8 cellular contexts compared by ENCODE assay signal in the genomic region with DNA sequence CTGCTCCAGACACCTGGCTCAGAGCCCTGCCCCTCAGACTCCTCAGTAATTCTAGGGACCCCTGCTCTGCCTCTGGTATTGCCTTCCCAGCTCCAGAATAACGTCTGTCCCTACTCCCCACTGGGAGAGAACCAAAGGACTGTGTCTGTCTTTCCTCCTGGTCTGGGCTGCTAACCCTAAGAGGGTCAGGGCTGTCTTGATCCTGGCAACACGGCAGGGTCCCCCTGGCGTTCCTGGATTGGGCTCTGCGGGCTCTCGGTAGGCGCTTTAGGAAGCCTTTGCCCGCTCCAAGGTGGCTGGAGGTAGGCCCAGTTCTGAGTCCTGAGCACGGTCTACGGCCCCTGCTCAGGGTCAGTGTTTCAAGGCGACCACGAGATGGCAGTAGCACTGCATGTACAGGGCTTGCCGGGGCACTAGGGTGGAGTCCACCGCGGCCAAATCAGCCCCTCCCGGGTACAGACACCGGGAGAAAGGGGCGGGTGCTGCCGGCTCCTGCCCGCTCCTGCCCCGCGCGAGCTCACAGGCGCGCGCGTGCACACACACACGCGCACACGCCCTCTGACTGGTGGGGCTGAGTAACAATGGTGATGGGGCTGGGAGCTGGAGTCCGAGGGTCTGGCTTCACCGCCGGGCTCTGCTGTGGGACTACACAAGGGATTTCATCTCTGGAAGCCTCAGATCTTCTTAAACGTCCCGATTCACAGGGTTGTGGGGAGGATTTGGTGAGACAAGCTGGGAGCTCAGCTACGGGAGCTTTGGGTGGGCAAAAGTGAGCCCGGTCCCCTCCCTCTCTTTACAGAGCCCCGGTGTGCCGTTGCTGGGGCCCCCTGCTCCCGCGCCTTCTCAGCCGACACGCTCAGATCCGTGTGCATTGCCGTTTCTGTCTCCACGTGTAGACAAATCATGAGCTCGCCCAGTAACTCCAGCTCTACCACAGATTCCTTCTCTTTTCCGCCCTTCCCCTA. TPM values are rescaled to one million over a fixed set of nuclear protein-coding genes. Genes with fewer than 3 reads are reported as not detected.
DNase-seq lines count a peak whose midpoint lies in the region; ATAC-seq and TF ChIP-seq lines count a peak whose summit lies in the region.

No MANE protein-coding gene starts in this region.

- peaks cover 4% of the 10 kb centered on the region for H3F3A ChIP-seq in SK-N-SH (replicated peaks; ENCODE audit: insufficient read depth)

- H3K27me3 Mint-ChIP-seq in activated naive CD4-positive, alpha-beta T cell treated with anti-CD3 and anti-CD28 coated beads, Interleukin-2, amount 50 U/mL, for 24 hours: peaks cover 1% of the 10 kb centered on the region
- peaks cover 6% of the 10 kb centered on the region for H3K27me3 Mint-ChIP-seq in glutamatergic neuron (ENCODE audit: unreplicated experiment)

- H3K27me3 ChIP-seq in SK-N-SH (ENCODE audit: insufficient read depth): no peaks in the 10 kb centered on the region

- TF ChIP-seq CTCF in HFF-Myc (IDR thresholded peaks at IDR 0.05; ENCODE audit: low read depth, low read length, missing control alignments) (peak; percentile 50), NB4 (IDR thresholded peaks at IDR 0.05; ENCODE audit: low read depth, low read length) (peak; percentile 41), SK-N-SH (IDR thresholded peaks at IDR 0.05) (peak; percentile 73), glutamatergic neuron (IDR thresholded peaks at IDR 0.05; ENCODE audit: partially characterized antibody, unreplicated experiment) (peak; percentile 76), omental fat pad (IDR thresholded peaks at IDR 0.05) (peak in 1 of 3 donors; percentile 25)

- peak overlapping the region; percentile 90; the same call in 1 of the 2 replicates for H2AFZ ChIP-seq in SK-N-SH (ENCODE audit: low read depth)

- no peak for TF ChIP-seq POLR2A in NB4 (IDR thresholded peaks at IDR 0.05; ENCODE audit: extremely low read depth, insufficient read length)

- H3K4me1 Mint-ChIP-seq in activated naive CD4-positive, alpha-beta T cell treated with anti-CD3 and anti-CD28 coated beads, Interleukin-2, amount 50 U/mL, for 24 hours: peaks cover 25% of the 10 kb centered on the region
- H3K4me1 Mint-ChIP-seq in glutamatergic neuron (ENCODE audit: low read depth, unreplicated experiment): peaks cover 11% of the 10 kb centered on the region

- H3K4me3 Mint-ChIP-seq in activated naive CD4-positive, alpha-beta T cell treated with anti-CD3 and anti-CD28 coated beads, Interleukin-2, amount 50 U/mL, for 24 hours: peak overlapping the region; percentile 83
- H3K4me3 Mint-ChIP-seq in glutamatergic neuron (ENCODE audit: unreplicated experiment): peak overlapping the region; percentile 89

- H3K4me1 ChIP-seq in SK-N-SH (ENCODE audit: control insufficient read depth in 1 of 2, insufficient read depth in 2 of 2, low read depth in 1 of 2, low read length in 1 of 2): peaks cover 5 to 24% of the 10 kb centered on the region in 2 experiments; a peak in 2 of 4 replicates

- no peaks in the 10 kb centered on the region for H4K20me1 ChIP-seq in SK-N-SH (ENCODE audit: insufficient read depth)

- peak overlapping the region; percentile 54 for H3K9ac ChIP-seq in SK-N-SH

- CTCF ChIA-PET in SK-N-SH (lab: Yijun Ruan, JAX): interaction anchor here (0.6 to 5.3 kb wide), 40 partner anchors 8 to 812 kb away, joined by 3 to 42 read pairs (median 4); partner anchors contain the start of genes HMOX1 and MCM5

- no peaks in the 10 kb centered on the region for H3K9me3 Mint-ChIP-seq in activated naive CD4-positive, alpha-beta T cell treated with anti-CD3 and anti-CD28 coated beads, Interleukin-2, amount 50 U/mL, for 24 hours
- peaks cover 4% of the 10 kb centered on the region for H3K9me3 Mint-ChIP-seq in glutamatergic neuron (ENCODE audit: unreplicated experiment)

- WGBS in SK-N-SH (ENCODE audit: low lambda C conversion rate): 23% methylated on average over 22 of the region's 47 CpGs

- peak overlapping the region; percentile 58 for H3K4me3 ChIP-seq in HFF-Myc (replicated peaks; ENCODE audit: low read depth, low read length)
- peak overlapping the region; percentile 35 for H3K4me3 ChIP-seq in NB4 (ENCODE audit: low read depth, low read length)
- H3K4me3 ChIP-seq in SK-N-SH (ENCODE audit: low read depth in 2 of 2, low read length in 1 of 2): peak overlapping the region; percentile 52 to 63

- no peaks in the 10 kb centered on the region for H3K9me3 ChIP-seq in SK-N-SH

- peak overlapping the region; percentile 80 for H3K4me2 ChIP-seq in SK-N-SH

- TF ChIP-seq EP300 in SK-N-SH (IDR thresholded peaks at IDR 0.05; ENCODE audit: borderline replicate concordance in 1 of 2, low read depth in 1 of 2, low read length in 1 of 2): no peak

- peak; percentile 92 for ATAC-seq in omental fat pad (ENCODE audit: low FRiP score)

- no peak overlapping the region for H3K27ac Mint-ChIP-seq in activated naive CD4-positive, alpha-beta T cell treated with anti-CD3 and anti-CD28 coated beads, Interleukin-2, amount 50 U/mL, for 24 hours
- peak overlapping the region; percentile 38 for H3K27ac Mint-ChIP-seq in glutamatergic neuron (ENCODE audit: unreplicated experiment)

- POLR2A ChIA-PET in SK-N-SH (lab: Yijun Ruan, JAX): interaction anchor here (0.6 to 1.2 kb wide), 8 partner anchors 15 to 565 kb away, joined by 3 to 6 read pairs (median 3); partner anchors contain the start of gene HMOX1

- H3K27ac ChIP-seq in SK-N-SH (ENCODE audit: low read depth in 2 of 2, low read length in 1 of 2): peak overlapping the region; percentile 29 to 72; a peak in 3 of 4 replicates
- peak overlapping the region; percentile 48 for H3K27ac ChIP-seq in temporal lobe (ENCODE audit: low read depth, low read length)

- H3K36me3 ChIP-seq in SK-N-SH (replicated peaks in 1 of 2; ENCODE audit: control insufficient read depth in 1 of 2, insufficient read depth in 2 of 2, low read length in 1 of 2): no peaks in the 10 kb centered on the region

- no peaks in the 10 kb centered on the region for H3K79me2 ChIP-seq in SK-N-SH (ENCODE audit: insufficient read depth)

- H3K36me3 Mint-ChIP-seq in activated naive CD4-positive, alpha-beta T cell treated with anti-CD3 and anti-CD28 coated beads, Interleukin-2, amount 50 U/mL, for 24 hours: peaks cover 2% of the 10 kb centered on the region
- no peaks in the 10 kb centered on the region for H3K36me3 Mint-ChIP-seq in glutamatergic neuron (ENCODE audit: unreplicated experiment)

- no peaks in the 10 kb centered on the region for H3K9me2 ChIP-seq in SK-N-SH

- DNase-seq in GF-D8 (lab: John Stamatoyannopoulos, UW) (peak; percentile 50), HFF-Myc (ENCODE audit: extremely low read depth, low read depth) (peak; percentile 82), NB4 (ENCODE audit: low read depth) (peak; percentile 89), SK-N-SH (peak; percentile 97), glutamatergic neuron (peak; percentile 92), omental fat pad (ENCODE audit: low spot score) (peak; percentile 68)

- TF ChIP-seq RAD21 in SK-N-SH (IDR thresholded peaks at IDR 0.05; ENCODE audit: low read length): peak; percentile 95

TF ChIP-seq in SK-N-SH, 30 proteins besides CTCF, POLR2A, EP300 and RAD21 (continues in another document):
- TF ChIP-seq, protein P1, sequence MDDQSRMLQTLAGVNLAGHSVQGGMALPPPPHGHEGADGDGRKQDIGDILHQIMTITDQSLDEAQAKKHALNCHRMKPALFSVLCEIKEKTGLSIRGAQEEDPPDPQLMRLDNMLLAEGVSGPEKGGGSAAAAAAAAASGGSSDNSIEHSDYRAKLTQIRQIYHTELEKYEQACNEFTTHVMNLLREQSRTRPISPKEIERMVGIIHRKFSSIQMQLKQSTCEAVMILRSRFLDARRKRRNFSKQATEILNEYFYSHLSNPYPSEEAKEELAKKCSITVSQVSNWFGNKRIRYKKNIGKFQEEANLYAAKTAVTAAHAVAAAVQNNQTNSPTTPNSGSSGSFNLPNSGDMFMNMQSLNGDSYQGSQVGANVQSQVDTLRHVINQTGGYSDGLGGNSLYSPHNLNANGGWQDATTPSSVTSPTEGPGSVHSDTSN (IDR thresholded peaks at IDR 0.05): no peak
- TF ChIP-seq ELF1 (IDR thresholded peaks at IDR 0.05) (no peak), ZBTB33 (IDR thresholded peaks at IDR 0.05; ENCODE audit: borderline replicate concordance, low read depth) (no peak)

RNA-seq across cellular contexts. Expression of gene HMOX1, which starts 30.1 kb away (rescaled TPM):
- polyA plus RNA-seq in SK-N-SH (2012; rRNA removed): 12.9 and 13.7 TPM in 2 replicates
- polyA plus RNA-seq in SK-N-SH (2012; cell fraction: cytosol; rRNA removed): 5.8 and 9.2 TPM in 2 replicates
- 11.7 and 13.7 TPM in 2 replicates for polyA plus RNA-seq in SK-N-SH (2012; cell fraction: nucleus; rRNA removed)
- total RNA-seq in glutamatergic neuron (ENCODE audit: unreplicated experiment) (14.9 TPM), omental fat pad (100 to 1,000 TPM in 2 of 4 donors, 10 to 100 TPM in 2; 32.8 to 625 (median 159) TPM), temporal lobe (1.7 TPM)

RNA-seq across cellular contexts. Expression of gene MCM5, which starts 49.1 kb away (rescaled TPM):
- 31.6 and 42.9 TPM in 2 replicates for polyA plus RNA-seq in SK-N-SH (2012; rRNA removed)
- polyA plus RNA-seq in SK-N-SH (2012; cell fraction: cytosol; rRNA removed): 16.5 and 27.2 TPM in 2 replicates
- 39.2 and 51.2 TPM in 2 replicates for polyA plus RNA-seq in SK-N-SH (2012; cell fraction: nucleus; rRNA removed)
- total RNA-seq in glutamatergic neuron (ENCODE audit: unreplicated experiment) (28.3 TPM), omental fat pad (10 to 100 TPM; 10.5 to 22.5 (median 13.9) TPM), temporal lobe (8.1 TPM)

RNA-seq across cellular contexts. Expression of gene TOM1, which starts 51.1 kb away (rescaled TPM):
- polyA plus RNA-seq in SK-N-SH (2012; rRNA removed): 26.9 and 28.7 TPM in 2 replicates
- 14.2 and 18.0 TPM in 2 replicates for polyA plus RNA-seq in SK-N-SH (2012; cell fraction: cytosol; rRNA removed)
- polyA plus RNA-seq in SK-N-SH (2012; cell fraction: nucleus; rRNA removed): 36.9 and 44.0 TPM in 2 replicates
- total RNA-seq in glutamatergic neuron (ENCODE audit: unreplicated experiment) (40.6 TPM), omental fat pad (100 to 1,000 TPM in 1 of 4 donors, 10 to 100 TPM in 3; 65.6 to 109 (median 93.2) TPM), temporal lobe (8.1 TPM)

Comparison
In these comparisons a context has a peak if more than half of its experiments do, and no peak if none do; other contexts are left out.
1. Peak in every context shown above with its lines: DNase-seq, ATAC-seq, H3K4me3 ChIP-seq and H3K27ac ChIP-seq.